ENCODE assay signal across 13 cellular contexts in genomic region chr6:34195726-34196115, GRCh38. TPM values are rescaled to one million over a fixed set of nuclear protein-coding genes. Genes with fewer than 3 reads are reported as not detected.
DNase-seq lines count a peak whose midpoint lies in the region; ATAC-seq and TF ChIP-seq lines count a peak whose summit lies in the region.
"Had no signal": no experiment of that assay in that cellular context is flagged by ENCODE, and none has a peak within 500 bp of the region (broad histone marks: within the 10 kb centered on the region; RNA-seq: fewer than 3 reads in every experiment).

No MANE protein-coding gene starts in this region.

- H3K79me2 ChIP-seq in OCI-LY7 (ENCODE audit: insufficient read depth, low read depth, low read length) (no peaks in the 10 kb centered on the region), fibroblast of lung (ENCODE audit: control insufficient read depth, insufficient read depth, low read length) (no peaks in the 10 kb centered on the region)

- H3K27ac ChIP-seq in OCI-LY7 (ENCODE audit: low read depth, low read length, poor library complexity, severe bottlenecking) (no peak overlapping the region), fibroblast of lung (ENCODE audit: insufficient read depth, low read length) (no peak overlapping the region), skeletal muscle tissue (ENCODE audit: low read depth, low read length) (no peak overlapping the region)

- DNase-seq in GM10248 (ENCODE audit: extremely low spot score) (no peak), OCI-LY7 (ENCODE audit: low spot score) (no peak), fibroblast of lung (ENCODE audit: low read depth in 2 of 2) (no peak), occipital lobe (lab: John Stamatoyannopoulos, UW) (no peak), endothelial cell (ENCODE audit: low spot score) (no peak), cortex of kidney (lab: John Stamatoyannopoulos, UW) (no peak)

- POLR2A ChIA-PET in GM10248 (lab: Yijun Ruan, JAX): interaction anchor here (1.2 to 1.7 kb wide), 3 partner anchors 38 to 221 kb away, joined by 3 to 5 read pairs (median 3); partner anchors contain the start of gene HMGA1
- POLR2A ChIA-PET in OCI-LY7 (lab: Charles Lee): interaction anchor here (0.7 kb wide), 1 partner anchor 41 kb away, joined by 3 read pairs; the partner anchor contains the start of gene HMGA1

- CTCF ChIA-PET in GM10248 (lab: Yijun Ruan, JAX) (interaction anchor here (0.6 to 4.1 kb wide), 56 partner anchors 8 to 990 kb away, joined by 3 to 48 read pairs (median 4); partner anchors contain the start of genes HMGA1, NUDT3, RPS10 and SMIM29), OCI-LY7 (lab: Charles Lee; ENCODE audit: unreplicated experiment) (interaction anchor here (0.6 to 1.2 kb wide), 5 partner anchors 15 to 456 kb away, joined by 3 to 4 read pairs (median 3); no protein-coding TSS in a partner anchor)

- no peak for ATAC-seq in GM21447 (IDR thresholded peaks at IDR 0.05; ENCODE audit: unreplicated experiment)

- H3K4me2 ChIP-seq in OCI-LY7 (ENCODE audit: low read length): peak overlapping the region; percentile 65
- peak overlapping the region; percentile 61 for H3K4me2 ChIP-seq in fibroblast of lung (ENCODE audit: extremely low read depth, insufficient read depth, low read length)

- BruUV-seq in OCI-LY7 (replicated peaks; lab: Mats Ljungman, UMichigan): no TSS peak

- H4K20me1 ChIP-seq in OCI-LY7 (ENCODE audit: insufficient read depth, low read length) (no peaks in the 10 kb centered on the region), fibroblast of lung (ENCODE audit: control insufficient read depth, extremely low read depth, insufficient read depth, low read length) (no peaks in the 10 kb centered on the region)

- H3K4me1 ChIP-seq in OCI-LY7 (ENCODE audit: insufficient read depth, low read length, poor library complexity, severe bottlenecking): peaks cover 7% of the 10 kb centered on the region
- H3K4me1 ChIP-seq in fibroblast of lung (ENCODE audit: control insufficient read depth, extremely low read depth, insufficient read depth, low read length): peaks cover 3% of the 10 kb centered on the region
- peaks cover 9 to 11% (median 9%) of the 10 kb centered on the region in 3 donors for H3K4me1 ChIP-seq in skeletal muscle tissue (ENCODE audit: control insufficient read depth in 3 of 3, insufficient read depth in 3 of 3, low read length in 3 of 3)

- H3K27me3 Mint-ChIP-seq in endothelial cell (ENCODE audit: unreplicated experiment): peaks cover 3% of the 10 kb centered on the region

- H3K27me3 ChIP-seq in fibroblast of lung (ENCODE audit: control insufficient read depth, insufficient read depth, low read length): no peaks in the 10 kb centered on the region
- H3K27me3 ChIP-seq in skeletal muscle tissue (ENCODE audit: control insufficient read depth in 3 of 3, insufficient read depth in 3 of 3, low read length in 3 of 3): peaks cover 0 to 3% (median 3%) of the 10 kb centered on the region in 3 donors

- H3K4me3 ChIP-seq in OCI-LY7 (ENCODE audit: low read depth, low read length, poor library complexity, severe bottlenecking) (no peak overlapping the region), fibroblast of lung (replicated peaks in 1 of 4; ENCODE audit: control extremely low read depth in 1 of 4, insufficient read depth in 1 of 4, low read depth in 3 of 4, low read length in 4 of 4) (no peak overlapping the region), skeletal muscle tissue (ENCODE audit: low read length in 3 of 3) (peak overlapping the region; percentile 62 to 85 (median 81))

- H3K9me3 ChIP-seq in OCI-LY7 (ENCODE audit: low read length) (no peaks in the 10 kb centered on the region), fibroblast of lung (ENCODE audit: control insufficient read depth, insufficient read depth, low read depth, low read length) (no peaks in the 10 kb centered on the region), skeletal muscle tissue (ENCODE audit: control insufficient read depth in 3 of 3, low read length in 3 of 3) (no peaks in the 10 kb centered on the region)

- no peak overlapping the region for H3K4me3 Mint-ChIP-seq in endothelial cell (ENCODE audit: unreplicated experiment)

- no peak overlapping the region for H3K27ac Mint-ChIP-seq in endothelial cell (ENCODE audit: unreplicated experiment)

- TF ChIP-seq CTCF in GM10248 (IDR thresholded peaks at IDR 0.05; ENCODE audit: control extremely low read depth, extremely low read depth, low read depth, missing control alignments): peak; percentile 6
- no peak for TF ChIP-seq CTCF in OCI-LY7 (conservative IDR thresholded peaks at IDR 0.05; ENCODE audit: low read length)
- TF ChIP-seq CTCF in fibroblast of lung (conservative IDR thresholded peaks at IDR 0.05 in 1 of 2, IDR thresholded peaks at IDR 0.05 in 1 of 2; ENCODE audit: low read depth in 1 of 2, low read length in 2 of 2): no peak
- TF ChIP-seq CTCF in endothelial cell (IDR thresholded peaks at IDR 0.05; ENCODE audit: unreplicated experiment): no peak

- H2AFZ ChIP-seq in OCI-LY7 (ENCODE audit: low read length) (peak overlapping the region; percentile 92; the same call in 1 of the 2 replicates), fibroblast of lung (ENCODE audit: low read length) (peak overlapping the region; percentile 87)

- H3K36me3 Mint-ChIP-seq in endothelial cell (ENCODE audit: low read depth, unreplicated experiment): no peaks in the 10 kb centered on the region

- H3K4me1 Mint-ChIP-seq in endothelial cell (ENCODE audit: unreplicated experiment): no peaks in the 10 kb centered on the region

- no peaks in the 10 kb centered on the region for H3K9me3 Mint-ChIP-seq in endothelial cell (ENCODE audit: unreplicated experiment)

- H3K9me2 ChIP-seq in OCI-LY7 (ENCODE audit: insufficient read depth, low read length): no peaks in the 10 kb centered on the region

- H3K9ac ChIP-seq in fibroblast of lung (ENCODE audit: insufficient read depth, low read length) (no peak overlapping the region), skeletal muscle tissue (ENCODE audit: low read depth in 1 of 3, low read length in 3 of 3) (peak overlapping the region; percentile 67 to 84 (median 68))

- H3K36me3 ChIP-seq in OCI-LY7 (ENCODE audit: insufficient read depth, low read length): no peaks in the 10 kb centered on the region
- H3K36me3 ChIP-seq in fibroblast of lung (ENCODE audit: control insufficient read depth, insufficient read depth, low read length): no peaks in the 10 kb centered on the region
- H3K36me3 ChIP-seq in skeletal muscle tissue (ENCODE audit: control insufficient read depth in 3 of 3, insufficient read depth in 3 of 3, low read length in 3 of 3): no peaks in the 10 kb centered on the region

- intact Hi-C loops in OCI-LY7 (cut with micrococcal nuclease; ENCODE audit: unreplicated experiment): loop anchor here (2.0 kb wide), 3 partner anchors 41 to 219 kb away; partner anchors contain the start of gene HMGA1

RNA-seq across cellular contexts. Expression of gene HMGA1, which starts 41.0 kb away (rescaled TPM):
- total RNA-seq in OCI-LY7 (2014; rRNA removed; shearing (Covaris generic)): 435 and 463 TPM in 2 replicates
- total RNA-seq in OCI-LY7 (2022) (736 and 764 TPM in 2 replicates), fibroblast of lung (70.6 and 121 TPM in 2 replicates), skeletal muscle tissue (20.4 TPM), occipital lobe (25.0 TPM), endothelial cell (ENCODE audit: unreplicated experiment) (528 TPM)
- 29.6 and 213 TPM in 2 replicates for polyA plus RNA-seq in fibroblast of lung
- polyA plus RNA-seq in fibroblast of lung (2012): 195 and 1,020 TPM in 2 replicates
- polyA minus RNA-seq in fibroblast of lung (ENCODE audit: low replicate concordance): 321 and 1,177 TPM in 2 replicates

RNA-seq across cellular contexts. Expression of gene GRM4, which starts 49.8 kb away (rescaled TPM):
- 0.21 and 0.73 TPM in 2 replicates for total RNA-seq in OCI-LY7 (2014; rRNA removed; shearing (Covaris generic))
- total RNA-seq in OCI-LY7 (2022) (0.85 and 1.3 TPM in 2 replicates), fibroblast of lung (under 0.01 TPM in 2 replicates), skeletal muscle tissue (1.6 TPM), occipital lobe (0.94 TPM), endothelial cell (ENCODE audit: unreplicated experiment) (2.6 TPM)
- polyA plus RNA-seq in fibroblast of lung: not detected in 2 replicates
- polyA plus RNA-seq in fibroblast of lung (2012): not detected in 2 replicates
- polyA minus RNA-seq in fibroblast of lung (ENCODE audit: low replicate concordance): not detected in 2 replicates
- total RNA-seq: activated CD8-positive, alpha-beta T cell treated with anti-CD3 and anti-CD28 coated beads, Interleukin-2, amount 10 ng/mL, durations not matched to agents 7 days and 5 days; epithelial cell of proximal tubule; M059J; pulmonary artery endothelial cell; T-helper 2 cell treated with Interferon-gamma antibody and Interleukin-4, amounts not matched to agents 100 ng/mL and 5 ng/mL, for 36 hours had no signal

RNA-seq across cellular contexts. Expression of gene SMIM29, which starts 53.1 kb away (rescaled TPM):
- 14.1 and 17.3 TPM in 2 replicates for total RNA-seq in OCI-LY7 (2014; rRNA removed; shearing (Covaris generic))
- 21.3 and 21.5 TPM in 2 replicates for total RNA-seq in OCI-LY7 (2022)
- total RNA-seq in fibroblast of lung: 26.5 and 36.3 TPM in 2 replicates
- polyA plus RNA-seq in fibroblast of lung: 16.7 and 34.7 TPM in 2 replicates
- 31.7 and 65.1 TPM in 2 replicates for polyA plus RNA-seq in fibroblast of lung (2012)
- 20.7 and 58.1 TPM in 2 replicates for polyA minus RNA-seq in fibroblast of lung (ENCODE audit: low replicate concordance)
- 5.2 TPM for total RNA-seq in skeletal muscle tissue
- total RNA-seq in occipital lobe: 18.7 TPM
- total RNA-seq in endothelial cell (ENCODE audit: unreplicated experiment): 44.3 TPM

Comparison
In these comparisons a context has a peak if more than half of its experiments do, and no peak if none do; other contexts are left out.
1. H3K4me3 ChIP-seq: peak in skeletal muscle tissue (3 of 3); none in OCI-LY7 (single experiment) and fibroblast of lung (0 of 4).